19 cellular contexts compared by ENCODE assay signal in genomic region chr14:105926415-105927093, GRCh38.
DNase-seq lines count a peak whose midpoint lies in the region; ATAC-seq and TF ChIP-seq lines count a peak whose summit lies in the region.
"Had no signal": no experiment of that assay in that cellular context is flagged by ENCODE, and none has a peak within 500 bp of the region (broad histone marks: within the 10 kb centered on the region; RNA-seq: fewer than 3 reads in every experiment).

No MANE protein-coding gene starts in this region.

- H3K36me3 ChIP-seq in heart right ventricle (no peaks in the 10 kb centered on the region), lower lobe of right lung (no peaks in the 10 kb centered on the region), transverse colon (no peaks in the 10 kb centered on the region), adrenal gland (replicated peaks in 1 of 2) (no peaks in the 10 kb centered on the region)

- H3K27ac ChIP-seq in heart right ventricle (no peak overlapping the region), lower lobe of right lung (no peak overlapping the region), transverse colon (no peak overlapping the region), adrenal gland (no peak overlapping the region)
- H3K27ac ChIP-seq: PC-9 had no signal

- WGBS in heart right ventricle, 2 donors: 79 to 81% methylated on average over 18 of the region's 18 CpGs
- WGBS in transverse colon (ENCODE audit: low coverage in 1 of 2), 2 donors: 72 to 82% methylated on average over 3 to 17 of the region's 18 CpGs
- WGBS in adrenal gland, 4 donors: 78 to 92% (median 84%) methylated on average over 13 to 18 of the region's 18 CpGs

- peaks cover 0 to 23% (median 3%) of the 10 kb centered on the region in 7 donors for H3K27me3 ChIP-seq in heart right ventricle
- no peaks in the 10 kb centered on the region for H3K27me3 ChIP-seq in lower lobe of right lung (ENCODE audit: low read depth)
- no peaks in the 10 kb centered on the region for H3K27me3 ChIP-seq in transverse colon
- no peaks in the 10 kb centered on the region for H3K27me3 ChIP-seq in adrenal gland

- H3K4me1 ChIP-seq in heart right ventricle: no peaks in the 10 kb centered on the region
- no peaks in the 10 kb centered on the region for H3K4me1 ChIP-seq in lower lobe of right lung
- no peaks in the 10 kb centered on the region for H3K4me1 ChIP-seq in transverse colon
- H3K4me1 ChIP-seq in adrenal gland (replicated peaks in 1 of 2): no peaks in the 10 kb centered on the region

- no peak for ATAC-seq in Right ventricle myocardium superior (ENCODE audit: poor library complexity)
- no peak for ATAC-seq in heart right ventricle
- ATAC-seq in lower lobe of right lung: no peak

- intact Hi-C loops in Right ventricle myocardium superior (cut with DNase I) (no loop called here), heart right ventricle (cut with DNase I) (no loop called here), lower lobe of right lung (cut with DNase I) (no loop called here), transverse colon (cut with DNase I; ENCODE audit: low total_unique reads) (no loop called here), adrenal gland (cut with DNase I) (no loop called here)

- TF ChIP-seq POLR2A in transverse colon (IDR thresholded peaks at IDR 0.05) (no peak), adrenal gland (IDR thresholded peaks at IDR 0.05) (no peak)

- H3K9me3 ChIP-seq in heart right ventricle (peaks cover 0 to 27% (median 5%) of the 10 kb centered on the region in 11 donors), lower lobe of right lung (peaks cover 6% of the 10 kb centered on the region), transverse colon (no peaks in the 10 kb centered on the region), adrenal gland (replicated peaks in 1 of 3) (peaks cover 0 to 6% (median 0%) of the 10 kb centered on the region in 3 donors)

- DNase-seq in Right ventricle myocardium superior: peak; percentile 29
- DNase-seq in heart right ventricle: no peak
- peak; percentile 1 for DNase-seq in H4 (ENCODE audit: low spot score)
- DNase-seq in lower lobe of right lung: peak; percentile 35
- DNase-seq in transverse colon: peak; percentile 7
- DNase-seq in foreskin fibroblast: no peak
- no peak for DNase-seq in adrenal gland
- no peak for DNase-seq in LoVo (ENCODE audit: low spot score)
- DNase-seq: AML-193, DMS79, HFFc6, KG1, NCI-H1092 treated with DMSO at 0.1 percent for 48 hours, NCI-H1694, NCI-H2107, NCI-H226, NCI-H69, PC-9, SHP77 had no signal

- H3K4me3 ChIP-seq in heart right ventricle (no peak overlapping the region), lower lobe of right lung (no peak overlapping the region), transverse colon (no peak overlapping the region), foreskin fibroblast (ENCODE audit: low read depth in 1 of 2, low read length in 2 of 2) (no peak overlapping the region), adrenal gland (no peak overlapping the region)
- H3K4me3 ChIP-seq: PC-9 had no signal

- TF ChIP-seq EP300 in transverse colon (IDR thresholded peaks at IDR 0.05; ENCODE audit: low read depth): no peak

- in situ Hi-C loops in transverse colon (cut with MboI; ENCODE audit: low pct_ligation_motif_present in 1 of 4, low pct_unique_long_range_greater_than_20kb in 1 of 4, low sequenced_read_pairs in 3 of 4): no loop called here

- TF ChIP-seq CTCF in heart right ventricle (IDR thresholded peaks at IDR 0.05) (no peak), lower lobe of right lung (IDR thresholded peaks at IDR 0.05) (no peak), transverse colon (IDR thresholded peaks at IDR 0.05) (no peak), foreskin fibroblast (IDR thresholded peaks at IDR 0.05; ENCODE audit: low read depth, low read length) (no peak), adrenal gland (IDR thresholded peaks at IDR 0.05) (no peak)

Comparison
In these comparisons a context has a peak if more than half of its experiments do, and no peak if none do; other contexts are left out.
1. DNase-seq: peak in Right ventricle myocardium superior (single experiment), H4 (single experiment), lower lobe of right lung (single experiment) and transverse colon (single experiment); none in heart right ventricle (0 of 2), foreskin fibroblast (0 of 2), adrenal gland (0 of 7) and LoVo (single experiment).